In genomic region chr9:77841739-77842386, GRCh38 we compare ENCODE assay signal across 9 cellular contexts.
DNase-seq lines count a peak whose midpoint lies in the region; ATAC-seq and TF ChIP-seq lines count a peak whose summit lies in the region.
"Had no signal": no experiment of that assay in that cellular context is flagged by ENCODE, and none has a peak within 500 bp of the region (broad histone marks: within the 10 kb centered on the region; RNA-seq: fewer than 3 reads in every experiment).

No MANE protein-coding gene starts in this region.

- CTCF ChIA-PET in activated CD8-positive, alpha-beta T cell treated with anti-CD3 and anti-CD28 coated beads for 36 hours (lab: Charles Lee): interaction anchor here (0.6 to 2.1 kb wide), 24 partner anchors 10 to 408 kb away, joined by 3 to 15 read pairs (median 4); no protein-coding TSS in a partner anchor
- CTCF ChIA-PET in activated CD8-positive, alpha-beta T cell treated with anti-CD3 and anti-CD28 coated beads, Interleukin-2, amount 10 ng/mL, durations not matched to agents 7 days and 5 days (lab: Charles Lee): interaction anchor here (0.6 to 4.6 kb wide), 48 partner anchors 9 to 408 kb away, joined by 3 to 31 read pairs (median 4); no protein-coding TSS in a partner anchor

- H3K4me3 Mint-ChIP-seq in activated CD8-positive, alpha-beta T cell treated with anti-CD3 and anti-CD28 coated beads for 36 hours: no peak overlapping the region
- H3K4me3 Mint-ChIP-seq in activated CD8-positive, alpha-beta T cell treated with anti-CD3 and anti-CD28 coated beads, Interleukin-2, amount 10 ng/mL, durations not matched to agents 7 days and 5 days: no peak overlapping the region
- H3K4me3 Mint-ChIP-seq in activated naive CD8-positive, alpha-beta T cell treated with anti-CD3 and anti-CD28 coated beads for 36 hours: no peak overlapping the region
- H3K4me3 Mint-ChIP-seq: neural crest cell had no signal

- no peaks in the 10 kb centered on the region for H3K36me3 Mint-ChIP-seq in activated CD8-positive, alpha-beta T cell treated with anti-CD3 and anti-CD28 coated beads for 36 hours (ENCODE audit: low read depth)
- no peaks in the 10 kb centered on the region for H3K36me3 Mint-ChIP-seq in activated CD8-positive, alpha-beta T cell treated with anti-CD3 and anti-CD28 coated beads, Interleukin-2, amount 10 ng/mL, durations not matched to agents 7 days and 5 days (ENCODE audit: low read depth)
- H3K36me3 Mint-ChIP-seq in activated naive CD8-positive, alpha-beta T cell treated with anti-CD3 and anti-CD28 coated beads for 36 hours: no peaks in the 10 kb centered on the region

- DNase-seq in activated CD8-positive, alpha-beta T cell treated with anti-CD3 and anti-CD28 coated beads for 36 hours: peak; percentile 62
- DNase-seq in activated CD8-positive, alpha-beta T cell treated with anti-CD3 and anti-CD28 coated beads, Interleukin-2, amount 10 ng/mL, durations not matched to agents 7 days and 5 days: no peak
- no peak for DNase-seq in activated naive CD8-positive, alpha-beta T cell treated with anti-CD3 and anti-CD28 coated beads for 36 hours
- DNase-seq in NCI-H1694 treated with DMSO at 0.1 percent for 48 hours (lab: John Stamatoyannopoulos, UW) (no peak), NCI-H2081 treated with DMSO at 0.1 percent for 48 hours (lab: John Stamatoyannopoulos, UW) (no peak)

- H3K4me3 ChIP-seq in neutrophil (ENCODE audit: low read depth in 1 of 2, low read length in 1 of 2): no peak overlapping the region

- ATAC-seq in activated CD8-positive, alpha-beta T cell treated with anti-CD3 and anti-CD28 coated beads for 36 hours: peak; percentile 89
- ATAC-seq in activated CD8-positive, alpha-beta T cell treated with anti-CD3 and anti-CD28 coated beads, Interleukin-2, amount 10 ng/mL, durations not matched to agents 7 days and 5 days: no peak
- peak; percentile 91 for ATAC-seq in HG03159 (IDR thresholded peaks at IDR 0.05; ENCODE audit: unreplicated experiment)
- ATAC-seq in HG03139 (IDR thresholded peaks at IDR 0.05; ENCODE audit: unreplicated experiment): no peak

- H3K27ac ChIP-seq in neutrophil: peak overlapping the region; percentile 38

- no peaks in the 10 kb centered on the region for H3K27me3 Mint-ChIP-seq in activated CD8-positive, alpha-beta T cell treated with anti-CD3 and anti-CD28 coated beads for 36 hours
- no peaks in the 10 kb centered on the region for H3K27me3 Mint-ChIP-seq in activated CD8-positive, alpha-beta T cell treated with anti-CD3 and anti-CD28 coated beads, Interleukin-2, amount 10 ng/mL, durations not matched to agents 7 days and 5 days (ENCODE audit: low read depth)
- H3K27me3 Mint-ChIP-seq in activated naive CD8-positive, alpha-beta T cell treated with anti-CD3 and anti-CD28 coated beads for 36 hours: no peaks in the 10 kb centered on the region

- no peaks in the 10 kb centered on the region for H3K36me3 ChIP-seq in neutrophil

- H3K27me3 ChIP-seq in neutrophil: no peaks in the 10 kb centered on the region

- H3K27ac Mint-ChIP-seq in activated CD8-positive, alpha-beta T cell treated with anti-CD3 and anti-CD28 coated beads for 36 hours: peak overlapping the region; percentile 64
- no peak overlapping the region for H3K27ac Mint-ChIP-seq in activated CD8-positive, alpha-beta T cell treated with anti-CD3 and anti-CD28 coated beads, Interleukin-2, amount 10 ng/mL, durations not matched to agents 7 days and 5 days
- H3K27ac Mint-ChIP-seq in activated naive CD8-positive, alpha-beta T cell treated with anti-CD3 and anti-CD28 coated beads for 36 hours: peak overlapping the region; percentile 38

- H3K9me3 Mint-ChIP-seq in activated CD8-positive, alpha-beta T cell treated with anti-CD3 and anti-CD28 coated beads for 36 hours: no peaks in the 10 kb centered on the region
- no peaks in the 10 kb centered on the region for H3K9me3 Mint-ChIP-seq in activated CD8-positive, alpha-beta T cell treated with anti-CD3 and anti-CD28 coated beads, Interleukin-2, amount 10 ng/mL, durations not matched to agents 7 days and 5 days (ENCODE audit: insufficient read depth)
- no peaks in the 10 kb centered on the region for H3K9me3 Mint-ChIP-seq in activated naive CD8-positive, alpha-beta T cell treated with anti-CD3 and anti-CD28 coated beads for 36 hours
- H3K9me3 Mint-ChIP-seq: neural crest cell had no signal

- peaks cover 23 to 35% of the 10 kb centered on the region in 2 experiments for H3K4me1 ChIP-seq in neutrophil (ENCODE audit: control insufficient read depth in 1 of 2, insufficient read depth in 1 of 2, low read depth in 1 of 2, low read length in 1 of 2)

- TF ChIP-seq CTCF in activated CD8-positive, alpha-beta T cell treated with anti-CD3 and anti-CD28 coated beads for 36 hours (IDR thresholded peaks at IDR 0.05): peak; percentile 63
- no peak for TF ChIP-seq CTCF in neutrophil (IDR thresholded peaks at IDR 0.05)

- H3K4me1 Mint-ChIP-seq in activated CD8-positive, alpha-beta T cell treated with anti-CD3 and anti-CD28 coated beads for 36 hours (ENCODE audit: low read depth): peaks cover 28% of the 10 kb centered on the region
- H3K4me1 Mint-ChIP-seq in activated CD8-positive, alpha-beta T cell treated with anti-CD3 and anti-CD28 coated beads, Interleukin-2, amount 10 ng/mL, durations not matched to agents 7 days and 5 days (ENCODE audit: low read depth): peaks cover 19% of the 10 kb centered on the region
- H3K4me1 Mint-ChIP-seq in activated naive CD8-positive, alpha-beta T cell treated with anti-CD3 and anti-CD28 coated beads for 36 hours: peaks cover 31% of the 10 kb centered on the region

- POLR2A ChIA-PET in activated CD8-positive, alpha-beta T cell treated with anti-CD3 and anti-CD28 coated beads for 36 hours (lab: Charles Lee): no interaction called here
- POLR2A ChIA-PET in activated CD8-positive, alpha-beta T cell treated with anti-CD3 and anti-CD28 coated beads, Interleukin-2, amount 10 ng/mL, durations not matched to agents 7 days and 5 days (lab: Charles Lee): no interaction called here

- H3K9me3 ChIP-seq in neutrophil: no peaks in the 10 kb centered on the region

- intact Hi-C loops in activated CD8-positive, alpha-beta T cell treated with anti-CD3 and anti-CD28 coated beads for 36 hours (cut with micrococcal nuclease): no loop called here

Comparison
In these comparisons a context has a peak if more than half of its experiments do, and no peak if none do; other contexts are left out.
1. ATAC-seq: peak in activated CD8-positive, alpha-beta T cell treated with anti-CD3 and anti-CD28 coated beads for 36 hours (single experiment) and HG03159 (single experiment); none in activated CD8-positive, alpha-beta T cell treated with anti-CD3 and anti-CD28 coated beads, Interleukin-2, amount 10 ng/mL, durations not matched to agents 7 days and 5 days (single experiment) and HG03139 (single experiment).